In genomic region chr1:46298387-46298786, GRCh38 we compare ENCODE assay signal across 24 cellular contexts. TPM values are rescaled to one million over a fixed set of nuclear protein-coding genes. Genes with fewer than 3 reads are reported as not detected.
DNase-seq lines count a peak whose midpoint lies in the region; ATAC-seq, FAIRE-seq and TF ChIP-seq lines count a peak whose summit lies in the region.
"Had no signal": no experiment of that assay in that cellular context is flagged by ENCODE, and none has a peak within 500 bp of the region (broad histone marks: within the 10 kb centered on the region; RNA-seq: fewer than 3 reads in every experiment).

No MANE protein-coding gene starts in this region.

- peak overlapping the region; percentile 29 for H3K27ac ChIP-seq in HUES48 (ENCODE audit: low read depth, low read length)
- no peak overlapping the region for H3K27ac ChIP-seq in HepG2 (ENCODE audit: extremely low read length, insufficient read depth, low read length)
- no peak overlapping the region for H3K27ac ChIP-seq in vagina
- H3K27ac ChIP-seq: colonic mucosa, RWPE1 had no signal

- H3K4me2 ChIP-seq in HepG2 (ENCODE audit: low read depth, low read length): no peak overlapping the region

- DNase-seq in adipocyte (ENCODE audit: low read depth) (peak; percentile 9), islet precursor cell (peak; percentile 55), HepG2 (ENCODE audit: low spot score) (no peak), vagina (ENCODE audit: extremely low spot score in 2 of 2) (no peak)
- no peak for DNase-seq in stimulated activated effector memory CD8-positive, alpha-beta T cell treated with anti-CD3 and anti-CD28 coated beads, Interleukin-12 subunit alpha, Interleukin-12 subunit beta, amount 100 ng/mL, for 72 hours (ENCODE audit: low spot score in 2 of 2)
- no peak for DNase-seq in natural killer cell treated with Interleukin-12 subunit alpha and Interleukin-12 subunit beta and Interleukin-15 and Interleukin-18, amount 100 ng/mL, for 72 hours (ENCODE audit: low spot score)
- DNase-seq: activated CD4-positive, alpha-beta T cell treated with anti-CD3 and anti-CD28 coated beads for 4 hours; AML-193; body of pancreas; colonic mucosa; DMS79; H7; naive thymus-derived CD8-positive, alpha-beta T cell; NCI-H1417 treated with DMSO at 0.1 percent for 48 hours; NCI-H526 treated with DMSO at 0.1 percent for 48 hours; posterior cingulate gyrus; upper lobe of left lung had no signal

- peaks cover 52% of the 10 kb centered on the region for H3K79me2 ChIP-seq in HepG2 (ENCODE audit: insufficient read depth, low read length)

- peaks cover 75% of the 10 kb centered on the region for H3K36me3 Mint-ChIP-seq in stimulated activated effector memory CD8-positive, alpha-beta T cell treated with anti-CD3 and anti-CD28 coated beads, Interleukin-12 subunit alpha, Interleukin-12 subunit beta, amount 100 ng/mL, for 72 hours
- peaks cover 15% of the 10 kb centered on the region for H3K36me3 Mint-ChIP-seq in natural killer cell treated with Interleukin-12 subunit alpha and Interleukin-12 subunit beta and Interleukin-15 and Interleukin-18, amount 100 ng/mL, for 72 hours

- no peaks in the 10 kb centered on the region for H3K27me3 Mint-ChIP-seq in natural killer cell treated with Interleukin-12 subunit alpha and Interleukin-12 subunit beta and Interleukin-15 and Interleukin-18, amount 100 ng/mL, for 72 hours
- H3K27me3 Mint-ChIP-seq: activated naive CD8-positive, alpha-beta T cell; naive thymus-derived CD8-positive, alpha-beta T cell; stimulated activated naive CD8-positive, alpha-beta T cell treated with anti-CD3 and anti-CD28 coated beads, Interleukin-15, Interleukin-2, amounts not matched to agents 100 ng/mL and 50 ng/mL, for 24 hours had no signal

- no TSS peak for BruUV-seq in HepG2 (replicated peaks; lab: Mats Ljungman, UMichigan)

- H4K20me1 ChIP-seq in HepG2 (ENCODE audit: insufficient read depth, low read length): no peaks in the 10 kb centered on the region

- H3K36me3 ChIP-seq in HUES48 (ENCODE audit: control insufficient read depth, insufficient read depth, low read length) (peaks cover 37% of the 10 kb centered on the region), adipocyte (ENCODE audit: control insufficient read depth, insufficient read depth, low read length, severe bottlenecking) (peaks cover 46% of the 10 kb centered on the region), HepG2 (replicated peaks in 1 of 2; ENCODE audit: control insufficient read depth in 1 of 2, insufficient read depth in 2 of 2, low read length in 2 of 2) (peaks cover 13 to 50% of the 10 kb centered on the region in 2 experiments), vagina (peaks cover 0 to 46% of the 10 kb centered on the region in 2 donors)
- H3K36me3 ChIP-seq: colonic mucosa had no signal

- intact Hi-C loops in HepG2 (cut with micrococcal nuclease; ENCODE audit: unreplicated experiment): no loop called here
- intact Hi-C loops in vagina (cut with DNase I): no loop called here

- TF ChIP-seq EP300 in HepG2 (IDR thresholded peaks at IDR 0.05; ENCODE audit: low read depth in 2 of 2, low read length in 2 of 2) (no peak), HepG2 (CRISPR knock-in tag; IDR thresholded peaks at IDR 0.05; ENCODE audit: borderline replicate concordance) (no peak)

- CTCF ChIA-PET in HepG2 (lab: Yijun Ruan, JAX; ENCODE audit: low intra/inter-chr PET ratio, low total read pairs): no interaction called here

- POLR2A ChIA-PET in HepG2 (lab: Yijun Ruan, JAX): no interaction called here

- H3K9me3 Mint-ChIP-seq in stimulated activated effector memory CD8-positive, alpha-beta T cell treated with anti-CD3 and anti-CD28 coated beads, Interleukin-12 subunit alpha, Interleukin-12 subunit beta, amount 100 ng/mL, for 72 hours: no peaks in the 10 kb centered on the region
- no peaks in the 10 kb centered on the region for H3K9me3 Mint-ChIP-seq in natural killer cell treated with Interleukin-12 subunit alpha and Interleukin-12 subunit beta and Interleukin-15 and Interleukin-18, amount 100 ng/mL, for 72 hours
- H3K9me3 Mint-ChIP-seq: naive thymus-derived CD8-positive, alpha-beta T cell; stimulated activated naive CD8-positive, alpha-beta T cell treated with anti-CD3 and anti-CD28 coated beads, Interleukin-15, Interleukin-2, amounts not matched to agents 100 ng/mL and 50 ng/mL, for 24 hours had no signal

- TF ChIP-seq CTCF in HepG2 (CRISPR knock-in tag; IDR thresholded peaks at IDR 0.05) (no peak), vagina (IDR thresholded peaks at IDR 0.05) (no peak)

- ATAC-seq in stimulated activated effector memory CD8-positive, alpha-beta T cell treated with anti-CD3 and anti-CD28 coated beads, Interleukin-12 subunit alpha, Interleukin-12 subunit beta, amount 100 ng/mL, for 72 hours: no peak
- ATAC-seq in HepG2: no peak
- no peak for ATAC-seq in natural killer cell treated with Interleukin-12 subunit alpha and Interleukin-12 subunit beta and Interleukin-15 and Interleukin-18, amount 100 ng/mL, for 72 hours
- ATAC-seq: body of pancreas; naive thymus-derived CD8-positive, alpha-beta T cell had no signal

- no peak for TF ChIP-seq RAD21 in HepG2 (CRISPR knock-in tag; IDR thresholded peaks at IDR 0.05)

- no peak overlapping the region for H2AFZ ChIP-seq in HepG2 (ENCODE audit: low read length)

- H3K4me1 Mint-ChIP-seq in stimulated activated effector memory CD8-positive, alpha-beta T cell treated with anti-CD3 and anti-CD28 coated beads, Interleukin-12 subunit alpha, Interleukin-12 subunit beta, amount 100 ng/mL, for 72 hours: peaks cover 26% of the 10 kb centered on the region
- H3K4me1 Mint-ChIP-seq in natural killer cell treated with Interleukin-12 subunit alpha and Interleukin-12 subunit beta and Interleukin-15 and Interleukin-18, amount 100 ng/mL, for 72 hours (ENCODE audit: low read depth in 2 of 2): peaks cover 22% of the 10 kb centered on the region in 2 donors

- H3K27me3 ChIP-seq in HUES48 (ENCODE audit: control insufficient read depth, insufficient read depth, low read length) (no peaks in the 10 kb centered on the region), adipocyte (replicated peaks; ENCODE audit: control insufficient read depth, insufficient read depth, low read length) (no peaks in the 10 kb centered on the region), HepG2 (ENCODE audit: control insufficient read depth in 1 of 2, insufficient read depth in 2 of 2, low read length in 2 of 2) (no peaks in the 10 kb centered on the region; a peak in 1 of 5 replicates), vagina (no peaks in the 10 kb centered on the region)
- H3K27me3 ChIP-seq: body of pancreas, colonic mucosa, upper lobe of left lung had no signal

- TF ChIP-seq POLR2A in HepG2 (IDR thresholded peaks at IDR 0.05; ENCODE audit: insufficient read depth in 1 of 2, low read depth in 2 of 2, low read length in 2 of 2) (0 out of 4 replicates have a peak, but pooled peaks of 1 of the 2 experiments have one; percentile 36), vagina (IDR thresholded peaks at IDR 0.05) (no peak)

- no peak overlapping the region for H3K4me3 ChIP-seq in HUES48 (ENCODE audit: low read depth, low read length)
- no peak overlapping the region for H3K4me3 ChIP-seq in adipocyte (ENCODE audit: low read length)
- no peak overlapping the region for H3K4me3 ChIP-seq in HepG2 (replicated peaks in 1 of 3; ENCODE audit: insufficient read depth in 1 of 3, low read depth in 2 of 3, low read length in 3 of 3)
- no peak overlapping the region for H3K4me3 ChIP-seq in vagina
- H3K4me3 ChIP-seq: body of pancreas, colonic mucosa, upper lobe of left lung had no signal

- FAIRE-seq in HepG2 (lab: Jason Lieb, UNC): no peak
- FAIRE-seq: GM12891, HTR-8/SVneo, keratinocyte had no signal

- H3K9me3 ChIP-seq in HUES48 (ENCODE audit: control insufficient read depth, insufficient read depth, low read length) (no peaks in the 10 kb centered on the region), adipocyte (ENCODE audit: control insufficient read depth, low read length) (no peaks in the 10 kb centered on the region), HepG2 (ENCODE audit: low read length) (no peaks in the 10 kb centered on the region), vagina (no peaks in the 10 kb centered on the region)
- H3K9me3 ChIP-seq: body of pancreas, colonic mucosa, upper lobe of left lung had no signal

- H3K4me3 Mint-ChIP-seq in stimulated activated effector memory CD8-positive, alpha-beta T cell treated with anti-CD3 and anti-CD28 coated beads, Interleukin-12 subunit alpha, Interleukin-12 subunit beta, amount 100 ng/mL, for 72 hours: no peak overlapping the region
- no peak overlapping the region for H3K4me3 Mint-ChIP-seq in natural killer cell treated with Interleukin-12 subunit alpha and Interleukin-12 subunit beta and Interleukin-15 and Interleukin-18, amount 100 ng/mL, for 72 hours
- H3K4me3 Mint-ChIP-seq: activated naive CD8-positive, alpha-beta T cell; naive thymus-derived CD8-positive, alpha-beta T cell; stimulated activated naive CD8-positive, alpha-beta T cell treated with anti-CD3 and anti-CD28 coated beads, Interleukin-15, Interleukin-2, amounts not matched to agents 100 ng/mL and 50 ng/mL, for 24 hours had no signal

- peaks cover 22% of the 10 kb centered on the region for H3K4me1 ChIP-seq in HUES48 (ENCODE audit: control insufficient read depth, insufficient read depth, low read length)
- peaks cover 29% of the 10 kb centered on the region for H3K4me1 ChIP-seq in adipocyte (ENCODE audit: control insufficient read depth, insufficient read depth, low read length)
- H3K4me1 ChIP-seq in HepG2 (ENCODE audit: insufficient read depth, low read length): peaks cover 25% of the 10 kb centered on the region
- H3K4me1 ChIP-seq in vagina: peaks cover 28% of the 10 kb centered on the region

- peak overlapping the region; percentile 16 for H3K27ac Mint-ChIP-seq in stimulated activated effector memory CD8-positive, alpha-beta T cell treated with anti-CD3 and anti-CD28 coated beads, Interleukin-12 subunit alpha, Interleukin-12 subunit beta, amount 100 ng/mL, for 72 hours
- no peak overlapping the region for H3K27ac Mint-ChIP-seq in natural killer cell treated with Interleukin-12 subunit alpha and Interleukin-12 subunit beta and Interleukin-15 and Interleukin-18, amount 100 ng/mL, for 72 hours
- H3K27ac Mint-ChIP-seq: activated naive CD8-positive, alpha-beta T cell; stimulated activated naive CD8-positive, alpha-beta T cell treated with anti-CD3 and anti-CD28 coated beads, Interleukin-15, Interleukin-2, amounts not matched to agents 100 ng/mL and 50 ng/mL, for 24 hours had no signal

- in situ Hi-C loops in HepG2 (cut with HindIII; ENCODE audit: extremely low pct_ligation_motif_present, low pct_unique_long_range_greater_than_20kb): no loop called here

- H3K9ac ChIP-seq in HUES48 (ENCODE audit: low read depth, low read length): no peak overlapping the region
- peak overlapping the region; percentile 37 for H3K9ac ChIP-seq in adipocyte (ENCODE audit: low read length)
- no peak overlapping the region for H3K9ac ChIP-seq in HepG2 (ENCODE audit: insufficient read depth, low read depth, low read length)

RNA-seq across cellular contexts. Expression of gene LRRC41, which starts 5.0 kb away (rescaled TPM):
- total RNA-seq in HepG2 (2016; rRNA removed; fragmentation: Illumina TruSeq; extraction: Trizol) (51.9 and 53.6 TPM in 2 replicates), vagina (58.4 TPM)
- 8.7 and 10.1 TPM in 2 replicates for total RNA-seq in HepG2 (2016; cell fraction: cytosol; rRNA removed; fragmentation: Illumina TruSeq; extraction: Trizol; ENCODE audit: low read depth)
- 44.9 and 54.0 TPM in 2 replicates for total RNA-seq in HepG2 (2016; cell fraction: insoluble cytoplasmic fraction; rRNA removed; fragmentation: Illumina TruSeq; extraction: Trizol)
- total RNA-seq in HepG2 (2016; cell fraction: membrane; rRNA removed; fragmentation: Illumina TruSeq; extraction: Trizol): 22.7 and 23.9 TPM in 2 replicates
- total RNA-seq in HepG2 (2016; cell fraction: nucleus; rRNA removed; fragmentation: Illumina TruSeq; extraction: Trizol): 37.9 and 43.3 TPM in 2 replicates
- 48.1 and 64.1 TPM in 2 replicates for polyA plus RNA-seq in HepG2 (2011; rRNA removed)
- polyA plus RNA-seq in HepG2 (2011; cell fraction: cytosol; rRNA removed): 44.5 and 50.8 TPM in 2 replicates
- 63.0 and 69.0 TPM in 2 replicates for polyA plus RNA-seq in HepG2 (2011; cell fraction: nucleus; rRNA removed)
- polyA plus RNA-seq in HepG2 (2012): 28.1 and 28.9 TPM in 2 replicates
- 5.9 and 6.3 TPM in 2 replicates for polyA plus RNA-seq in HepG2 (2016; cell fraction: cytosol; fragmentation: Illumina TruSeq; extraction: Trizol; ENCODE audit: low read depth)
- 40.8 and 53.0 TPM in 2 replicates for polyA plus RNA-seq in HepG2 (2016; cell fraction: insoluble cytoplasmic fraction; fragmentation: Illumina TruSeq; extraction: Trizol; ENCODE audit: low read depth)
- 13.1 and 15.2 TPM in 2 replicates for polyA plus RNA-seq in HepG2 (2016; cell fraction: membrane; fragmentation: Illumina TruSeq; extraction: Trizol; ENCODE audit: low read depth)
- 60.2 and 64.7 TPM in 2 replicates for polyA plus RNA-seq in HepG2 (2016; cell fraction: nucleus; fragmentation: Illumina TruSeq; extraction: Trizol; ENCODE audit: insufficient read depth, low read depth)
- polyA minus RNA-seq in HepG2 (2011; rRNA and poly(A)+ RNA removed; ENCODE audit: low replicate concordance): 54.6 and 133 TPM in 2 replicates
- 44.0 and 45.3 TPM in 2 replicates for polyA minus RNA-seq in HepG2 (2011; cell fraction: cytosol; rRNA and poly(A)+ RNA removed)
- polyA minus RNA-seq in HepG2 (2011; cell fraction: nucleus; rRNA and poly(A)+ RNA removed): 36.3 and 42.6 TPM in 2 replicates
- 10 to 100 TPM; 43.2 to 45.5 TPM for total RNA-seq in natural killer cell treated with Interleukin-12 subunit alpha and Interleukin-12 subunit beta and Interleukin-15 and Interleukin-18, amount 100 ng/mL, for 72 hours

RNA-seq across cellular contexts. Expression of gene UQCRH, which starts 5.1 kb away (rescaled TPM):
- 556 and 776 TPM in 2 replicates for total RNA-seq in HepG2 (2016; rRNA removed; fragmentation: Illumina TruSeq; extraction: Trizol)
- 326 and 342 TPM in 2 replicates for total RNA-seq in HepG2 (2016; cell fraction: cytosol; rRNA removed; fragmentation: Illumina TruSeq; extraction: Trizol; ENCODE audit: low read depth)
- total RNA-seq in HepG2 (2016; cell fraction: insoluble cytoplasmic fraction; rRNA removed; fragmentation: Illumina TruSeq; extraction: Trizol): 557 and 814 TPM in 2 replicates
- total RNA-seq in HepG2 (2016; cell fraction: membrane; rRNA removed; fragmentation: Illumina TruSeq; extraction: Trizol): 684 and 739 TPM in 2 replicates
- 202 and 207 TPM in 2 replicates for total RNA-seq in HepG2 (2016; cell fraction: nucleus; rRNA removed; fragmentation: Illumina TruSeq; extraction: Trizol)
- 389 and 548 TPM in 2 replicates for polyA plus RNA-seq in HepG2 (2011; rRNA removed)
- 498 and 858 TPM in 2 replicates for polyA plus RNA-seq in HepG2 (2011; cell fraction: cytosol; rRNA removed)
- 97.1 and 129 TPM in 2 replicates for polyA plus RNA-seq in HepG2 (2011; cell fraction: nucleus; rRNA removed)
- 542 and 600 TPM in 2 replicates for polyA plus RNA-seq in HepG2 (2012)
- polyA plus RNA-seq in HepG2 (2016; cell fraction: cytosol; fragmentation: Illumina TruSeq; extraction: Trizol; ENCODE audit: low read depth): 372 and 389 TPM in 2 replicates
- 673 and 752 TPM in 2 replicates for polyA plus RNA-seq in HepG2 (2016; cell fraction: insoluble cytoplasmic fraction; fragmentation: Illumina TruSeq; extraction: Trizol; ENCODE audit: low read depth)
- polyA plus RNA-seq in HepG2 (2016; cell fraction: membrane; fragmentation: Illumina TruSeq; extraction: Trizol; ENCODE audit: low read depth): 615 and 634 TPM in 2 replicates
- 308 and 323 TPM in 2 replicates for polyA plus RNA-seq in HepG2 (2016; cell fraction: nucleus; fragmentation: Illumina TruSeq; extraction: Trizol; ENCODE audit: insufficient read depth, low read depth)
- 40.3 and 86.2 TPM in 2 replicates for polyA minus RNA-seq in HepG2 (2011; rRNA and poly(A)+ RNA removed; ENCODE audit: low replicate concordance)
- 75.1 and 87.3 TPM in 2 replicates for polyA minus RNA-seq in HepG2 (2011; cell fraction: cytosol; rRNA and poly(A)+ RNA removed)
- polyA minus RNA-seq in HepG2 (2011; cell fraction: nucleus; rRNA and poly(A)+ RNA removed): 50.6 and 82.3 TPM in 2 replicates
- 100 to 1,000 TPM; 236 to 253 TPM for total RNA-seq in natural killer cell treated with Interleukin-12 subunit alpha and Interleukin-12 subunit beta and Interleukin-15 and Interleukin-18, amount 100 ng/mL, for 72 hours
- 175 TPM for total RNA-seq in vagina

RNA-seq across cellular contexts. Expression of gene NSUN4, which starts 42.2 kb away (rescaled TPM):
- total RNA-seq in HepG2 (2016; rRNA removed; fragmentation: Illumina TruSeq; extraction: Trizol) (23.5 and 27.1 TPM in 2 replicates), vagina (21.4 TPM)
- 1.7 and 2.5 TPM in 2 replicates for total RNA-seq in HepG2 (2016; cell fraction: cytosol; rRNA removed; fragmentation: Illumina TruSeq; extraction: Trizol; ENCODE audit: low read depth)
- 22.9 and 26.3 TPM in 2 replicates for total RNA-seq in HepG2 (2016; cell fraction: insoluble cytoplasmic fraction; rRNA removed; fragmentation: Illumina TruSeq; extraction: Trizol)
- total RNA-seq in HepG2 (2016; cell fraction: membrane; rRNA removed; fragmentation: Illumina TruSeq; extraction: Trizol): 6.1 and 6.8 TPM in 2 replicates
- 15.4 and 15.9 TPM in 2 replicates for total RNA-seq in HepG2 (2016; cell fraction: nucleus; rRNA removed; fragmentation: Illumina TruSeq; extraction: Trizol)
- 21.5 and 24.0 TPM in 2 replicates for polyA plus RNA-seq in HepG2 (2011; rRNA removed)
- 27.6 and 30.4 TPM in 2 replicates for polyA plus RNA-seq in HepG2 (2011; cell fraction: cytosol; rRNA removed)
- polyA plus RNA-seq in HepG2 (2011; cell fraction: nucleus; rRNA removed): 14.3 and 18.3 TPM in 2 replicates
- polyA plus RNA-seq in HepG2 (2012): 15.8 and 20.3 TPM in 2 replicates
- 1.5 and 1.8 TPM in 2 replicates for polyA plus RNA-seq in HepG2 (2016; cell fraction: cytosol; fragmentation: Illumina TruSeq; extraction: Trizol; ENCODE audit: low read depth)
- polyA plus RNA-seq in HepG2 (2016; cell fraction: insoluble cytoplasmic fraction; fragmentation: Illumina TruSeq; extraction: Trizol; ENCODE audit: low read depth): 18.9 and 21.3 TPM in 2 replicates
- polyA plus RNA-seq in HepG2 (2016; cell fraction: membrane; fragmentation: Illumina TruSeq; extraction: Trizol; ENCODE audit: low read depth): 3.4 and 4.0 TPM in 2 replicates
- polyA plus RNA-seq in HepG2 (2016; cell fraction: nucleus; fragmentation: Illumina TruSeq; extraction: Trizol; ENCODE audit: insufficient read depth, low read depth): 14.9 and 17.2 TPM in 2 replicates
- polyA minus RNA-seq in HepG2 (2011; rRNA and poly(A)+ RNA removed; ENCODE audit: low replicate concordance): 146 and 163 TPM in 2 replicates
- 15.6 and 17.8 TPM in 2 replicates for polyA minus RNA-seq in HepG2 (2011; cell fraction: cytosol; rRNA and poly(A)+ RNA removed)
- polyA minus RNA-seq in HepG2 (2011; cell fraction: nucleus; rRNA and poly(A)+ RNA removed): 21.8 and 25.9 TPM in 2 replicates
- 10 to 100 TPM; 24.0 to 43.8 TPM for total RNA-seq in natural killer cell treated with Interleukin-12 subunit alpha and Interleukin-12 subunit beta and Interleukin-15 and Interleukin-18, amount 100 ng/mL, for 72 hours

RNA-seq across cellular contexts. Expression of gene RAD54L, which starts 50.8 kb away (rescaled TPM):
- total RNA-seq in HepG2 (2016; rRNA removed; fragmentation: Illumina TruSeq; extraction: Trizol): 30.0 and 30.1 TPM in 2 replicates
- total RNA-seq in HepG2 (2016; cell fraction: cytosol; rRNA removed; fragmentation: Illumina TruSeq; extraction: Trizol; ENCODE audit: low read depth): 6.0 and 6.4 TPM in 2 replicates
- 25.4 and 26.8 TPM in 2 replicates for total RNA-seq in HepG2 (2016; cell fraction: insoluble cytoplasmic fraction; rRNA removed; fragmentation: Illumina TruSeq; extraction: Trizol)
- total RNA-seq in HepG2 (2016; cell fraction: membrane; rRNA removed; fragmentation: Illumina TruSeq; extraction: Trizol): 16.3 and 17.5 TPM in 2 replicates
- 30.2 and 34.5 TPM in 2 replicates for total RNA-seq in HepG2 (2016; cell fraction: nucleus; rRNA removed; fragmentation: Illumina TruSeq; extraction: Trizol)
- polyA plus RNA-seq in HepG2 (2011; rRNA removed): 8.1 and 10.2 TPM in 2 replicates
- 3.9 and 7.1 TPM in 2 replicates for polyA plus RNA-seq in HepG2 (2011; cell fraction: cytosol; rRNA removed)
- 30.4 and 45.7 TPM in 2 replicates for polyA plus RNA-seq in HepG2 (2011; cell fraction: nucleus; rRNA removed)
- 4.8 and 8.9 TPM in 2 replicates for polyA plus RNA-seq in HepG2 (2012)
- 3.8 TPM in 2 replicates for polyA plus RNA-seq in HepG2 (2016; cell fraction: cytosol; fragmentation: Illumina TruSeq; extraction: Trizol; ENCODE audit: low read depth)
- 26.5 and 31.7 TPM in 2 replicates for polyA plus RNA-seq in HepG2 (2016; cell fraction: insoluble cytoplasmic fraction; fragmentation: Illumina TruSeq; extraction: Trizol; ENCODE audit: low read depth)
- polyA plus RNA-seq in HepG2 (2016; cell fraction: membrane; fragmentation: Illumina TruSeq; extraction: Trizol; ENCODE audit: low read depth): 6.5 and 9.4 TPM in 2 replicates
- polyA plus RNA-seq in HepG2 (2016; cell fraction: nucleus; fragmentation: Illumina TruSeq; extraction: Trizol; ENCODE audit: insufficient read depth, low read depth): 84.2 and 90.7 TPM in 2 replicates
- 10.8 and 28.0 TPM in 2 replicates for polyA minus RNA-seq in HepG2 (2011; rRNA and poly(A)+ RNA removed; ENCODE audit: low replicate concordance)
- polyA minus RNA-seq in HepG2 (2011; cell fraction: cytosol; rRNA and poly(A)+ RNA removed): 5.3 and 6.1 TPM in 2 replicates
- 8.3 and 15.1 TPM in 2 replicates for polyA minus RNA-seq in HepG2 (2011; cell fraction: nucleus; rRNA and poly(A)+ RNA removed)
- 10 to 100 TPM; 23.3 to 87.5 TPM for total RNA-seq in natural killer cell treated with Interleukin-12 subunit alpha and Interleukin-12 subunit beta and Interleukin-15 and Interleukin-18, amount 100 ng/mL, for 72 hours
- total RNA-seq in vagina: 8.1 TPM

Comparison
In these comparisons a context has a peak if more than half of its experiments do, and no peak if none do; other contexts are left out.
1. DNase-seq: peak in adipocyte (single experiment) and islet precursor cell (single experiment); none in stimulated activated effector memory CD8-positive, alpha-beta T cell treated with anti-CD3 and anti-CD28 coated beads, Interleukin-12 subunit alpha, Interleukin-12 subunit beta, amount 100 ng/mL, for 72 hours (0 of 2), HepG2 (single experiment), natural killer cell treated with Interleukin-12 subunit alpha and Interleukin-12 subunit beta and Interleukin-15 and Interleukin-18, amount 100 ng/mL, for 72 hours (single experiment) and vagina (0 of 2).